Comparison of ENCODE assay signal across 24 cellular contexts in genomic region chr2:101431486-101431885, GRCh38. TPM values are rescaled to one million over a fixed set of nuclear protein-coding genes. Genes with fewer than 3 reads are reported as not detected.
"Had no signal": no experiment of that assay in that cellular context is flagged by ENCODE, and none has a peak within 500 bp of the region (broad histone marks: within the 10 kb centered on the region; RNA-seq: fewer than 3 reads in every experiment).

No MANE protein-coding gene starts in this region.

- H3K27ac ChIP-seq: colonic mucosa, gastrocnemius medialis, heart right ventricle, neural progenitor cell, pancreas, stomach had no signal

- H3K27ac Mint-ChIP-seq: mesothelial cell of epicardium; natural killer cell treated with Interleukin-12 subunit alpha and Interleukin-12 subunit beta and Interleukin-15 and Interleukin-18, amount 100 ng/mL, for 72 hours; progenitor cell of endocrine pancreas; type B pancreatic cell had no signal

- DNase-seq: colonic mucosa; dermis blood vessel endothelial cell; erythroblast; gastrocnemius medialis; heart right ventricle; hypothalamus; mammary epithelial cell; nucleus accumbens; pancreas; right cardiac atrium; small intestine; stimulated activated CD4-positive, alpha-beta T cell treated with anti-CD3 and anti-CD28 coated beads, Interleukin-12 subunit alpha, Interleukin-12 subunit beta, amount 100 ng/mL, for 4 hours; stimulated activated naive CD4-positive, alpha-beta T cell; stomach; substantia nigra had no signal

- H3K4me3 ChIP-seq: colonic mucosa, gastrocnemius medialis, heart right ventricle, neural progenitor cell, pancreas, stomach had no signal

- H3K4me3 Mint-ChIP-seq: mesothelial cell of epicardium; natural killer cell treated with Interleukin-12 subunit alpha and Interleukin-12 subunit beta and Interleukin-15 and Interleukin-18, amount 100 ng/mL, for 72 hours; neural progenitor cell; type B pancreatic cell had no signal

- H3K36me3 ChIP-seq: colonic mucosa, gastrocnemius medialis, heart right ventricle, neural progenitor cell, pancreas, stomach had no signal

- H3K9me3 Mint-ChIP-seq: mesothelial cell of epicardium; natural killer cell treated with Interleukin-12 subunit alpha and Interleukin-12 subunit beta and Interleukin-15 and Interleukin-18, amount 100 ng/mL, for 72 hours; type B pancreatic cell had no signal

- H3K9ac ChIP-seq: neural progenitor cell had no signal

- ATAC-seq: gastrocnemius medialis, heart right ventricle, left lobe of liver, pancreas, right cardiac atrium had no signal

- H3K4me2 ChIP-seq: neural progenitor cell had no signal

- H3K4me1 ChIP-seq: colonic mucosa, pancreas had no signal

- H2AFZ ChIP-seq: neural progenitor cell had no signal

- FAIRE-seq: islet of Langerhans, pancreas, small intestine, urothelium cell line had no signal

- H3K36me3 Mint-ChIP-seq: mesothelial cell of epicardium; natural killer cell treated with Interleukin-12 subunit alpha and Interleukin-12 subunit beta and Interleukin-15 and Interleukin-18, amount 100 ng/mL, for 72 hours; neural progenitor cell; type B pancreatic cell had no signal

- H3K27me3 ChIP-seq: colonic mucosa, gastrocnemius medialis, pancreas, stomach had no signal

- H3K9me3 ChIP-seq: colonic mucosa, gastrocnemius medialis, heart right ventricle, pancreas, stomach had no signal

RNA-seq across cellular contexts. Expression of gene RFX8, which starts 43.4 kb away (rescaled TPM):
- total RNA-seq: colonic mucosa, left lobe of liver, progenitor cell of endocrine pancreas had no signal

RNA-seq across cellular contexts. Expression of gene CREG2, which starts 44.2 kb away (rescaled TPM):
- total RNA-seq: gastrocnemius medialis; left lobe of liver; lower leg skin; natural killer cell treated with Interleukin-12 subunit alpha and Interleukin-12 subunit beta and Interleukin-15 and Interleukin-18, amount 100 ng/mL, for 72 hours had no signal
- polyA plus RNA-seq: heart right ventricle had no signal
